1 cellular context compared by ENCODE assay signal in the genomic region with DNA sequence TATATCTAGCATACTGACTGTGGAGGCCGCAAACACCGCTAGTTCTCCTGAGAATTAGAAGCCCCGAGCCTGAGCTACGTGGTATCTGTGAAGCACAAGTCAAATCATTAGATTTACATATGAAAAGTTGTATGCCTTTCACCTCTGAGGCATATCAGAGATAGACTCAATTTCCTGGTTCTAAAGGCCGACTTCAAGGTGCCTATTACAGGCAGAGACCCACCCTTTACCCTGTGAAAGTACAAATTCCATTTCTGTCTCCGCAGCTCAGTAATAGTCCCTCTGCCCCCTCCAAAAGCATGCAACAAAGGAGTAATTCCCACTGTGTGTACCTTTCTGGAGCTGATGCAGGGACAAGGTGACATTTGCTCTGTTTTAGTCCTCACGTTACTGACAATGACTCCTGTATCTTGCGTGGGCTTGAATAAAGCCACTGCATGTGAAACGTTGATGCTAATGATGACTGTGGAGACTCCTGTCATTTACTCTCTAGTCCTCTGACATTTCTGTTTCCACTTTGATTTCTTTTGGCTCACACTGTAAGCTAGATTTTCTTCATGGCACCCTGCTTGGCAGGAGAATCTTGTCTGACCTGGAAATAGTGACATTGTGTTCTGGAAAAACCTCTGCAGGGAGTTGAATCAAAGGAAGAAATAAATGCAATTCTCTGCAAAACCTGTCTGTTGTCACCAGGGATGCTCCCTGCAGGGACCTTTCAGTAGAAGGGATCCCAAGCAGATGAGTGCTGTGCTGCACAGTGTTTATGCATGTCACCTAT.
TF ChIP-seq lines count a peak whose summit lies in the region.

No MANE protein-coding gene starts in this region.

TF ChIP-seq in GM23338, 12 proteins besides CTCF, POLR2A, EP300 and RAD21 (continued from another document):
- TF ChIP-seq EZH2phosphoT487 (IDR thresholded peaks at IDR 0.05; ENCODE audit: unreplicated experiment): no peak
- no peak for TF ChIP-seq POLR2AphosphoS5 (IDR thresholded peaks at IDR 0.05; ENCODE audit: low read depth)
- no peak for TF ChIP-seq CREB1 (CRISPR knock-in tag; IDR thresholded peaks at IDR 0.05; ENCODE audit: low read depth)
